19 cellular contexts compared by ENCODE assay signal in the genomic region with DNA sequence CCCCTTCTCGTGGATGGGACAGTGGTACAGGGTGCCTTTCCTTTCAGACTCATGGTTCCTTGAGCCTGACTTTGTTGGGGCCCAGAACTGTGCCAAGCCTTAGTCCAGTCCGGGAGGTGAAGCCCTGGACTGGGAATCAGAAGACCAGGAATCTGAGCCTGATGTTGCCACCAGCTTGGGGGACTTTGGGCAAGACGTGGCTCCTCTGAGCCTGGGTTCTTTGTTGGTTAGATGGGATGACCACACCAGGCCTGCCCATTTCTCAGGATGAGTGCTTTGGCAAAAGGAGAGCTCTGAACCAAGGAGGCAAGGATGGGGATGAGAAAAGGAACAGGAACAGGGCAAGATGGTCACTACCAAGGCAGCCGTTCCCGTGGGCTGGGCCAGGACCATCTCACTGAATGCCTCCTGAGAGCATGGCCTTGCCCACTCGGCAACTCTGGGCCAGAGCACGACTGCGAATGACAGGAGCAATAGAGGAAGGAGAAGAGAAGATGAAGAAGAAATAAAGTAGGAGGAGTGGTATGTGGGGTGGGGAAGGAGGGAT. TPM values are rescaled to one million over a fixed set of nuclear protein-coding genes. Genes with fewer than 3 reads are reported as not detected.
DNase-seq lines count a peak whose midpoint lies in the region; ATAC-seq, FAIRE-seq and TF ChIP-seq lines count a peak whose summit lies in the region.
"Had no signal": no experiment of that assay in that cellular context is flagged by ENCODE, and none has a peak within 500 bp of the region (broad histone marks: within the 10 kb centered on the region; RNA-seq: fewer than 3 reads in every experiment).

No MANE protein-coding gene starts in this region.

- H3K27ac Mint-ChIP-seq in endodermal cell, result no peak overlapping the region
- H3K27ac Mint-ChIP-seq in nephron progenitor cell, result no peak overlapping the region
- H3K27ac Mint-ChIP-seq: CD8-positive, alpha-beta memory T cell had no signal

- H3K4me2 ChIP-seq in A549 (peak overlapping the region; percentile 66), PC-9 (peak overlapping the region; percentile 62)
- H3K4me2 ChIP-seq: BLaER1 treated with 17β-estradiol and CSF1 and Interleukin-3, amounts not matched to agents 10 nM and 100 nM had no signal

- H3K4me3 Mint-ChIP-seq in endodermal cell (no peak overlapping the region), nephron progenitor cell (no peak overlapping the region)
- H3K4me3 Mint-ChIP-seq: CD8-positive, alpha-beta memory T cell had no signal

- H3K9ac ChIP-seq in endodermal cell (ENCODE audit: extremely low read depth, low read length, poor library complexity, severe bottlenecking), result no peak overlapping the region
- H3K9ac ChIP-seq: BLaER1 treated with 17β-estradiol and CSF1 and Interleukin-3, amounts not matched to agents 10 nM and 100 nM had no signal

- 73% methylated on average over 8 of the region's 8 CpGs for WGBS in A549 (ENCODE audit: missing lambda C conversion rate)
- WGBS in endodermal cell (ENCODE audit: insufficient coverage in 1 of 2, insufficient read length in 1 of 2), 2 experiments, result 86 to 92% methylated on average over 8 of the region's 8 CpGs

- no peak for TF ChIP-seq RAD21 in A549 (conservative IDR thresholded peaks at IDR 0.05 in 1 of 2, IDR thresholded peaks at IDR 0.05 in 1 of 2)

- ATAC-seq in A549, result no peak
- ATAC-seq: Right ventricle myocardium inferior had no signal

- peaks cover 29% of the 10 kb centered on the region for H3F3A ChIP-seq in PC-9 (ENCODE audit: insufficient read depth, low read depth)

- no peaks in the 10 kb centered on the region for H3K36me3 ChIP-seq in PC-9 (ENCODE audit: low read depth)
- no peaks in the 10 kb centered on the region for H3K36me3 ChIP-seq in endodermal cell (ENCODE audit: control insufficient read depth, insufficient read depth, low read length)
- H3K36me3 ChIP-seq: BLaER1 treated with 17β-estradiol and CSF1 and Interleukin-3, amounts not matched to agents 10 nM and 100 nM; MG63 had no signal

- H3K27me3 Mint-ChIP-seq in endodermal cell (ENCODE audit: insufficient read depth) (no peaks in the 10 kb centered on the region), nephron progenitor cell (ENCODE audit: low read depth, poor library complexity) (peaks cover 2% of the 10 kb centered on the region)

- POLR2A ChIA-PET in A549 (lab: Yijun Ruan, JAX) (interaction anchor here (1.0 kb wide), 1 partner anchor 116 kb away, joined by 3 read pairs; the partner anchor contains the start of gene KIAA0753), PC-9 (lab: Charles Lee; ENCODE audit: unreplicated experiment) (interaction anchor here (0.6 kb wide), 1 partner anchor 29 kb away, joined by 3 read pairs; no protein-coding TSS in a partner anchor)

- H3K36me3 Mint-ChIP-seq in endodermal cell (ENCODE audit: low read depth), result peaks cover 4% of the 10 kb centered on the region
- H3K36me3 Mint-ChIP-seq in nephron progenitor cell (ENCODE audit: low read depth), result peaks cover 8% of the 10 kb centered on the region
- H3K36me3 Mint-ChIP-seq: CD8-positive, alpha-beta memory T cell had no signal

- TF ChIP-seq CTCF in A549 (IDR thresholded peaks at IDR 0.05), result no peak
- TF ChIP-seq CTCF in PC-9 (conservative IDR thresholded peaks at IDR 0.05), result no peak
- TF ChIP-seq CTCF in endodermal cell (conservative IDR thresholded peaks at IDR 0.05), result no peak
- TF ChIP-seq CTCF in nephron progenitor cell (IDR thresholded peaks at IDR 0.05), result no peak

- H3K27me3 ChIP-seq in PC-9 (ENCODE audit: insufficient read depth, low read depth), result no peaks in the 10 kb centered on the region
- H3K27me3 ChIP-seq in endodermal cell (ENCODE audit: control insufficient read depth, insufficient read depth, low read length, poor library complexity, severe bottlenecking), result no peaks in the 10 kb centered on the region
- H3K27me3 ChIP-seq: BLaER1 treated with 17β-estradiol and CSF1 and Interleukin-3, amounts not matched to agents 10 nM and 100 nM; MG63 had no signal

- no peaks in the 10 kb centered on the region for H3K9me2 ChIP-seq in PC-9 (ENCODE audit: insufficient read depth)

- no peak for FAIRE-seq in A549 (lab: Jason Lieb, UNC)
- FAIRE-seq: D721Med, GM12891, GM18507 had no signal

- peaks cover 4% of the 10 kb centered on the region for H3K4me1 Mint-ChIP-seq in endodermal cell
- H3K4me1 Mint-ChIP-seq in nephron progenitor cell, result no peaks in the 10 kb centered on the region
- H3K4me1 Mint-ChIP-seq: CD8-positive, alpha-beta memory T cell had no signal

- H3K9me3 ChIP-seq in A549 (no peaks in the 10 kb centered on the region), PC-9 (ENCODE audit: insufficient read depth, low read depth) (no peaks in the 10 kb centered on the region), endodermal cell (ENCODE audit: control insufficient read depth, low read length) (no peaks in the 10 kb centered on the region)
- H3K9me3 ChIP-seq: BLaER1 treated with 17β-estradiol and CSF1 and Interleukin-3, amounts not matched to agents 10 nM and 100 nM; MG63 had no signal

- H3K9me3 Mint-ChIP-seq in endodermal cell (no peaks in the 10 kb centered on the region), nephron progenitor cell (peaks cover 7% of the 10 kb centered on the region)
- H3K9me3 Mint-ChIP-seq: CD8-positive, alpha-beta memory T cell had no signal

- intact Hi-C loops in PC-9 (cut with micrococcal nuclease; ENCODE audit: unreplicated experiment), result loop anchor here (1.0 to 5.0 kb wide), 3 partner anchors 17 to 52 kb away; no protein-coding TSS in a partner anchor

- H4K20me1 ChIP-seq in PC-9 (ENCODE audit: insufficient read depth), result no peaks in the 10 kb centered on the region
- H4K20me1 ChIP-seq: BLaER1 treated with 17β-estradiol and CSF1 and Interleukin-3, amounts not matched to agents 10 nM and 100 nM had no signal

- H3K4me3 ChIP-seq in A549, result 0 out of 3 replicates have a peak overlapping the region, but pooled peaks have one; percentile 10
- H3K4me3 ChIP-seq in PC-9, result no peak overlapping the region
- H3K4me3 ChIP-seq in endodermal cell (ENCODE audit: low read length), result no peak overlapping the region
- H3K4me3 ChIP-seq: BLaER1 treated with 17β-estradiol and CSF1 and Interleukin-3, amounts not matched to agents 10 nM and 100 nM; MG63 had no signal

- TSS peak; percentile 79 for BruUV-seq in PC-9 (replicated peaks; lab: Mats Ljungman, UMichigan)

- CTCF ChIA-PET in A549 (lab: Yijun Ruan, JAX) (interaction anchor here (0.7 to 10.9 kb wide), 7 partner anchors 10 to 142 kb away, joined by 3 to 65 read pairs (median 4); no protein-coding TSS in a partner anchor), PC-9 (lab: Charles Lee) (interaction anchor here (1.0 to 1.3 kb wide), 4 partner anchors 48 to 52 kb away, joined by 3 to 4 read pairs (median 3); no protein-coding TSS in a partner anchor)

- H3K27ac ChIP-seq in A549 (peak overlapping the region; percentile 69 to 89), PC-9 (peak overlapping the region; percentile 74), endodermal cell (ENCODE audit: low read depth, low read length) (no peak overlapping the region)
- H3K27ac ChIP-seq: BLaER1 treated with 17β-estradiol and CSF1 and Interleukin-3, amounts not matched to agents 10 nM and 100 nM had no signal

- H3K79me2 ChIP-seq in PC-9 (ENCODE audit: low read depth), result no peaks in the 10 kb centered on the region

- no peak; a peak in 1 of 5 replicates for TF ChIP-seq EP300 in A549 (IDR thresholded peaks at IDR 0.05)

- TF ChIP-seq POLR2A in A549 (IDR thresholded peaks at IDR 0.05; ENCODE audit: low read length), result no peak

- H2AFZ ChIP-seq in PC-9, result no peak overlapping the region

- H3K4me1 ChIP-seq in A549, result peaks cover 27% of the 10 kb centered on the region
- peaks cover 41% of the 10 kb centered on the region for H3K4me1 ChIP-seq in PC-9 (replicated peaks; ENCODE audit: insufficient read depth)
- H3K4me1 ChIP-seq in endodermal cell (ENCODE audit: control insufficient read depth, insufficient read depth, low read length), result no peaks in the 10 kb centered on the region

- DNase-seq in A549 (ENCODE audit: low read depth in 1 of 2, low spot score in 1 of 2), result no peak
- no peak for DNase-seq in PC-9
- DNase-seq in endodermal cell, result peak; percentile 43
- DNase-seq in mesenteric fat pad (ENCODE audit: low spot score), result peak; percentile 57
- DNase-seq in activated CD8-positive, alpha-beta memory T cell treated with anti-CD3 and anti-CD28 coated beads, Interleukin-2, amount 50 U/mL, for 48 hours, result no peak
- no peak for DNase-seq in KG1 (lab: John Stamatoyannopoulos, UW)
- DNase-seq in nephron progenitor cell, result no peak
- DNase-seq: CD8-positive, alpha-beta memory T cell; Karpas-422; NCI-H1048; NCI-H1436 treated with DMSO at 0.1 percent for 48 hours; NCI-H2029; NCI-H526 had no signal

TF ChIP-seq in A549, 52 proteins besides CTCF, POLR2A, EP300 and RAD21:
- TF ChIP-seq NPAS2 (CRISPR knock-in tag; IDR thresholded peaks at IDR 0.05; ENCODE audit: borderline replicate concordance), result no peak
- no peak for TF ChIP-seq TP53 (CRISPR knock-in tag; IDR thresholded peaks at IDR 0.05)
- TF ChIP-seq ZSCAN20 (CRISPR knock-in tag; IDR thresholded peaks at IDR 0.05), result no peak

RNA-seq across cellular contexts. Expression of gene PITPNM3, which starts 32.5 kb away (rescaled TPM):
- polyA plus RNA-seq in A549 (2011; rRNA removed), result 0.80 and 0.93 TPM in 2 replicates
- 0.67 and 1.1 TPM in 2 replicates for polyA plus RNA-seq in A549 (2012; cell fraction: cytosol; rRNA removed)
- polyA plus RNA-seq in A549 (2012; cell fraction: nucleus; rRNA removed), result 3.8 and 4.0 TPM in 2 replicates
- polyA plus RNA-seq in A549 (2017; fragmentation: RNase III; extraction: RNeasy Plus Mini Kit Qiagen cat#74134 plus additional on column Dnase treatment), result 1.8 to 2.3 TPM (median 2.2 TPM) in 3 replicates
- 1.0 and 1.4 TPM in 2 replicates for polyA minus RNA-seq in A549 (2011; rRNA and poly(A)+ RNA removed)
- total RNA-seq in PC-9 (2021), result 16.9 and 17.3 TPM in 2 replicates
- total RNA-seq in endodermal cell, result 1 to 10 TPM; 1.8 to 2.7 TPM
- polyA plus RNA-seq in endodermal cell (2013, experiment 1 of 2), result 1.1 TPM
- 1.3 TPM for polyA plus RNA-seq in endodermal cell (2013, experiment 2 of 2)
- total RNA-seq in mesenteric fat pad, result 1.1 TPM
- polyA plus RNA-seq: CD8-positive, alpha-beta memory T cell had no signal

Comparison
In these comparisons a context has a peak if more than half of its experiments do, and no peak if none do; other contexts are left out.
1. DNase-seq: peak in endodermal cell (single experiment) and mesenteric fat pad (single experiment); none in A549 (0 of 2), PC-9 (0 of 2), activated CD8-positive, alpha-beta memory T cell treated with anti-CD3 and anti-CD28 coated beads, Interleukin-2, amount 50 U/mL, for 48 hours (single experiment), KG1 (single experiment) and nephron progenitor cell (single experiment).